20 cellular contexts compared by ENCODE assay signal in genomic region chr20:42740191-42740870, GRCh38.
DNase-seq lines count a peak whose midpoint lies in the region; ATAC-seq lines count a peak whose summit lies in the region.
"Had no signal": no experiment of that assay in that cellular context is flagged by ENCODE, and none has a peak within 500 bp of the region (broad histone marks: within the 10 kb centered on the region; RNA-seq: fewer than 3 reads in every experiment).

No MANE protein-coding gene starts in this region.

- no peaks in the 10 kb centered on the region for H3K27me3 ChIP-seq in mesenchymal stem cell (ENCODE audit: control insufficient read depth in 1 of 2, insufficient read depth in 1 of 2, low read length in 2 of 2)
- H3K27me3 ChIP-seq in CD8-positive, alpha-beta memory T cell (ENCODE audit: insufficient read depth, low read length, poor library complexity, severe bottlenecking): no peaks in the 10 kb centered on the region
- H3K27me3 ChIP-seq: BLaER1 treated with 17β-estradiol and CSF1 and Interleukin-3, amounts not matched to agents 10 nM and 100 nM had no signal

- no peak overlapping the region for H2BK120ac ChIP-seq in mesenchymal stem cell (ENCODE audit: low read depth, low read length)

- H3K36me3 Mint-ChIP-seq in CD8-positive, alpha-beta memory T cell: peaks cover 0 to 2% (median 0%) of the 10 kb centered on the region in 3 donors
- H3K36me3 Mint-ChIP-seq: CD8-positive, alpha-beta T cell had no signal

- no peak overlapping the region for H4K91ac ChIP-seq in mesenchymal stem cell (ENCODE audit: low read length)

- DNase-seq in left cardiac atrium (peak; percentile 24), Right ventricle myocardium inferior (ENCODE audit: missing footprints) (no peak), cerebellar cortex (ENCODE audit: low spot score) (peak; percentile 7), midbrain (lab: John Stamatoyannopoulos, UW) (peak; percentile 31), mesenchymal stem cell (no peak)
- DNase-seq in activated CD4-positive, alpha-beta T cell treated with anti-CD3 and anti-CD28 coated beads for 4 hours: no peak
- DNase-seq in CD8-positive, alpha-beta memory T cell: no peak
- DNase-seq: CD8-positive, alpha-beta T cell; DMS79; H9; IMR-90; MM.1S; NCI-H1092; NCI-H1436 treated with DMSO at 0.1 percent for 48 hours; NCI-H2029; NCI-H345; NCI-H526 treated with DMSO at 0.1 percent for 48 hours had no signal

- H3K9ac ChIP-seq in mesenchymal stem cell (ENCODE audit: low read length): no peak overlapping the region
- H3K9ac ChIP-seq: BLaER1 treated with 17β-estradiol and CSF1 and Interleukin-3, amounts not matched to agents 10 nM and 100 nM had no signal

- intact Hi-C loops in left cardiac atrium (cut with DNase I) (no loop called here), Right ventricle myocardium inferior (cut with DNase I) (no loop called here)

- H3K27ac ChIP-seq in mesenchymal stem cell (ENCODE audit: low read length, poor library complexity, severe bottlenecking): no peak overlapping the region
- H3K27ac ChIP-seq in CD8-positive, alpha-beta memory T cell (ENCODE audit: low read depth, low read length): no peak overlapping the region
- H3K27ac ChIP-seq: BLaER1 treated with 17β-estradiol and CSF1 and Interleukin-3, amounts not matched to agents 10 nM and 100 nM; HL-60 had no signal

- no peaks in the 10 kb centered on the region for H3K36me3 ChIP-seq in mesenchymal stem cell (ENCODE audit: control insufficient read depth in 1 of 2, insufficient read depth in 2 of 2, low read depth in 1 of 2, low read length in 2 of 2)
- no peaks in the 10 kb centered on the region for H3K36me3 ChIP-seq in CD8-positive, alpha-beta memory T cell (ENCODE audit: insufficient read depth, low read length)
- H3K36me3 ChIP-seq: BLaER1 treated with 17β-estradiol and CSF1 and Interleukin-3, amounts not matched to agents 10 nM and 100 nM had no signal

- H3K4me2 ChIP-seq in mesenchymal stem cell (ENCODE audit: low read length, poor library complexity, severe bottlenecking): no peak overlapping the region
- H3K4me2 ChIP-seq: BLaER1 treated with 17β-estradiol and CSF1 and Interleukin-3, amounts not matched to agents 10 nM and 100 nM had no signal

- POLR2A ChIA-PET in CD8-positive, alpha-beta memory T cell (lab: Charles Lee): no interaction called here

- H2BK15ac ChIP-seq in mesenchymal stem cell (ENCODE audit: low read depth, poor library complexity, severe bottlenecking): no peak overlapping the region

- H3K4ac ChIP-seq in mesenchymal stem cell (ENCODE audit: low read depth in 1 of 2, low read length in 2 of 2): no peak overlapping the region

- CTCF ChIA-PET in CD8-positive, alpha-beta memory T cell (lab: Charles Lee): no interaction called here

- no peak overlapping the region for H2AK5ac ChIP-seq in mesenchymal stem cell (ENCODE audit: low read length, severe bottlenecking)

- 67% methylated on average over 6 of the region's 6 CpGs for WGBS in mesenchymal stem cell

- H3K4me3 Mint-ChIP-seq in CD8-positive, alpha-beta memory T cell: no peak overlapping the region
- H3K4me3 Mint-ChIP-seq: CD8-positive, alpha-beta T cell; H9 had no signal

- no peak overlapping the region for H2BK5ac ChIP-seq in mesenchymal stem cell (ENCODE audit: low read depth, low read length, poor library complexity, severe bottlenecking)

- no peak overlapping the region for H3K27ac Mint-ChIP-seq in CD8-positive, alpha-beta memory T cell
- H3K27ac Mint-ChIP-seq: CD8-positive, alpha-beta T cell; H9 had no signal

- no peaks in the 10 kb centered on the region for H3K27me3 Mint-ChIP-seq in CD8-positive, alpha-beta memory T cell

- no peak overlapping the region for H4K8ac ChIP-seq in mesenchymal stem cell (ENCODE audit: low read length)

- H3K18ac ChIP-seq in mesenchymal stem cell (ENCODE audit: low read depth in 1 of 2, low read length in 2 of 2): no peak overlapping the region

- no peak overlapping the region for H3K14ac ChIP-seq in mesenchymal stem cell (ENCODE audit: low read length in 2 of 2)

- peaks cover 4 to 15% (median 10%) of the 10 kb centered on the region in 5 donors for H3K9me3 Mint-ChIP-seq in CD8-positive, alpha-beta memory T cell
- H3K9me3 Mint-ChIP-seq: H9 had no signal

- no peaks in the 10 kb centered on the region for H3K4me1 Mint-ChIP-seq in CD8-positive, alpha-beta memory T cell

- H3K9me3 ChIP-seq in mesenchymal stem cell (ENCODE audit: control insufficient read depth, low read length): peaks cover 6% of the 10 kb centered on the region
- H3K9me3 ChIP-seq in CD8-positive, alpha-beta memory T cell (ENCODE audit: low read length): no peaks in the 10 kb centered on the region
- H3K9me3 ChIP-seq: BLaER1 treated with 17β-estradiol and CSF1 and Interleukin-3, amounts not matched to agents 10 nM and 100 nM had no signal

- H3K23ac ChIP-seq in mesenchymal stem cell (ENCODE audit: low read length in 2 of 2): no peak overlapping the region

- H3K79me1 ChIP-seq in mesenchymal stem cell (replicated peaks; ENCODE audit: low read length, poor library complexity, severe bottlenecking): no peaks in the 10 kb centered on the region

- no peaks in the 10 kb centered on the region for H3K4me1 ChIP-seq in mesenchymal stem cell (ENCODE audit: control insufficient read depth, insufficient read depth, low read depth, low read length)
- no peaks in the 10 kb centered on the region for H3K4me1 ChIP-seq in CD8-positive, alpha-beta memory T cell (ENCODE audit: insufficient read depth, low read length)
- H3K4me1 ChIP-seq: BLaER1 treated with 17β-estradiol and CSF1 and Interleukin-3, amounts not matched to agents 10 nM and 100 nM had no signal

- H2BK12ac ChIP-seq in mesenchymal stem cell (ENCODE audit: low read length in 2 of 2): no peak overlapping the region

- ATAC-seq in left cardiac atrium (peak; percentile 31 to 93), Right ventricle myocardium inferior (no peak)
- ATAC-seq: CD8-positive, alpha-beta T cell; Panc1 had no signal

- no peak overlapping the region for H2AFZ ChIP-seq in mesenchymal stem cell (ENCODE audit: low read depth, low read length)

- no peak overlapping the region for H3K4me3 ChIP-seq in mesenchymal stem cell (ENCODE audit: insufficient read depth in 1 of 2, low read depth in 1 of 2, low read length in 2 of 2)
- no peak overlapping the region for H3K4me3 ChIP-seq in CD8-positive, alpha-beta memory T cell (ENCODE audit: low read length)
- H3K4me3 ChIP-seq: BLaER1 treated with 17β-estradiol and CSF1 and Interleukin-3, amounts not matched to agents 10 nM and 100 nM had no signal

Comparison
In these comparisons a context has a peak if more than half of its experiments do, and no peak if none do; other contexts are left out.
1. DNase-seq: peak in left cardiac atrium (single experiment), cerebellar cortex (single experiment) and midbrain (single experiment); none in Right ventricle myocardium inferior (single experiment), mesenchymal stem cell (single experiment), activated CD4-positive, alpha-beta T cell treated with anti-CD3 and anti-CD28 coated beads for 4 hours (0 of 2) and CD8-positive, alpha-beta memory T cell (0 of 5).